In the genomic region with DNA sequence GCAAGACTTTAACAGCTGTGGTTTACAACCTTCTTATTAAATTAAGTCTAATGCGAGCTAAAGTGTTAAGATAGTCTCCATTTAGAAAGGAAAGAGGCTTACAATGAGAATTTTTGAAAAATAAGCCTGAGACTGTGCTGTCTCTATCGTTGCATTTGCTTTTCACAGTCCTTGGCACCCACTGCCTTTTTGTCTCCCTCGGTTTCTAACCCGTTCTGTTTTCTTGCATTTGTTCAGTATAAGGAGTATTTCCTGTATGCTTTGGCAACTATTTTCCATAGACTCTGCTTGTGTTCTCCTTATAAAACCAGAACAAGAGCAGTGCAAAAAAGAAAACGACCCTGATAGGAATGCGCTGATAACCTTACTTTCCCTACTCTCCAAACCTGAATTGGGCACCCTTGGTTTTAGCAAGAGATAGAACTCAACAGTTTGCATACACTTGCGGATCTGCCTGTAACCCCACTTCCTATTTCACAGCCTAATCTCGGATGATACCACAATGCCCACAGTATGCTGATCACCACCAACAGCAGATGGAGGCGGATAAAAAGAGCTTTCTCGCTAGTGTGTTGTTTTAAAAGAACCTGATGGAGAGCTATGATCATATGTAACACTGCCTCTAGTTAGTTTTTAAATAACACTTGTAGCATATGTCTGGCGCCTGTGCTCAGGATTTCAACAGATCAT, we compare ENCODE assay signal across 8 cellular contexts. TPM values are rescaled to one million over a fixed set of nuclear protein-coding genes. Genes with fewer than 3 reads are reported as not detected.
DNase-seq lines count a peak whose midpoint lies in the region; ATAC-seq and TF ChIP-seq lines count a peak whose summit lies in the region.

No MANE protein-coding gene starts in this region.

- H3K27me3 ChIP-seq in BJ (ENCODE audit: control insufficient read depth, insufficient read depth, low read length), result no peaks in the 10 kb centered on the region
- H3K27me3 ChIP-seq in Loucy (ENCODE audit: insufficient read depth, low read length, poor library complexity, severe bottlenecking), result no peaks in the 10 kb centered on the region
- no peaks in the 10 kb centered on the region for H3K27me3 ChIP-seq in iPS-20b (ENCODE audit: insufficient read depth, low read length)
- H3K27me3 ChIP-seq in subcutaneous abdominal adipose tissue (ENCODE audit: control insufficient read depth in 5 of 5, insufficient read depth in 4 of 5, low read length in 5 of 5), result no peaks in the 10 kb centered on the region

- peak overlapping the region; percentile 51 for H3K27ac Mint-ChIP-seq in activated naive CD8-positive, alpha-beta T cell

- POLR2A ChIA-PET in BJ (lab: Charles Lee), result interaction anchor here (0.6 kb wide), 1 partner anchor 74 kb away, joined by 4 read pairs; no protein-coding TSS in a partner anchor

- peaks cover 40% of the 10 kb centered on the region for H3K4me1 ChIP-seq in Loucy (ENCODE audit: insufficient read depth, low read length, poor library complexity, severe bottlenecking)
- H3K4me1 ChIP-seq in iPS-20b (ENCODE audit: insufficient read depth, low read length), result peaks cover 14% of the 10 kb centered on the region
- H3K4me1 ChIP-seq in subcutaneous abdominal adipose tissue (ENCODE audit: control insufficient read depth in 5 of 5, insufficient read depth in 5 of 5, low read length in 5 of 5), result peaks cover 5 to 39% (median 33%) of the 10 kb centered on the region in 5 donors

- no peaks in the 10 kb centered on the region for H3K36me3 Mint-ChIP-seq in activated naive CD8-positive, alpha-beta T cell

- no peaks in the 10 kb centered on the region for H3K9me3 Mint-ChIP-seq in activated naive CD8-positive, alpha-beta T cell (ENCODE audit: low read depth)

- TF ChIP-seq CTCF in BJ (IDR thresholded peaks at IDR 0.05; ENCODE audit: insufficient read depth, low read depth, low read length), result no peak
- no peak for TF ChIP-seq CTCF in Loucy (conservative IDR thresholded peaks at IDR 0.05; ENCODE audit: low read length)

- no peaks in the 10 kb centered on the region for H3K9me2 ChIP-seq in Loucy (replicated peaks; ENCODE audit: low read depth, low read length)

- peak overlapping the region; percentile 87 for H3K4me3 Mint-ChIP-seq in activated naive CD8-positive, alpha-beta T cell

- peak overlapping the region; percentile 93 for H2AFZ ChIP-seq in Loucy (ENCODE audit: low read length)

- CTCF ChIA-PET in BJ (lab: Yijun Ruan, JAX), result interaction anchor here (0.8 to 1.3 kb wide), 7 partner anchors 11 to 281 kb away, joined by 3 to 4 read pairs (median 3); no protein-coding TSS in a partner anchor

- peaks cover 28% of the 10 kb centered on the region for H3K79me2 ChIP-seq in Loucy (ENCODE audit: insufficient read depth, low read length)

- H3K27me3 Mint-ChIP-seq in activated naive CD8-positive, alpha-beta T cell, result no peaks in the 10 kb centered on the region

- no peak for TF ChIP-seq POLR2A in GM18505 (IDR thresholded peaks at IDR 0.05; ENCODE audit: borderline replicate concordance, extremely low read depth, insufficient read depth, insufficient read length)

- peaks cover 23% of the 10 kb centered on the region for H4K20me1 ChIP-seq in Loucy (ENCODE audit: insufficient read depth, low read length, poor library complexity, severe bottlenecking)

- peak overlapping the region; percentile 91 for H3K4me2 ChIP-seq in Loucy (ENCODE audit: low read depth, low read length, poor library complexity, severe bottlenecking)

- H3K9ac ChIP-seq in Loucy (ENCODE audit: low read depth, low read length, poor library complexity, severe bottlenecking) (peak overlapping the region; percentile 70), iPS-20b (ENCODE audit: low read depth, low read length) (no peak overlapping the region), subcutaneous abdominal adipose tissue (ENCODE audit: low read length in 5 of 5) (peak overlapping the region; percentile 53 to 93 (median 87))

- DNase-seq in BJ (ENCODE audit: low read depth), result no peak
- DNase-seq in NCI-H510A (lab: John Stamatoyannopoulos, UW), result no peak

- H3F3A ChIP-seq in Loucy (ENCODE audit: low read depth), result peaks cover 7% of the 10 kb centered on the region; the same call in 1 of the 2 replicates

- H3K36me3 ChIP-seq in BJ (ENCODE audit: control insufficient read depth, insufficient read depth, low read length) (no peaks in the 10 kb centered on the region), Loucy (ENCODE audit: insufficient read depth, low read length) (no peaks in the 10 kb centered on the region), iPS-20b (ENCODE audit: insufficient read depth, low read depth, low read length) (no peaks in the 10 kb centered on the region), subcutaneous abdominal adipose tissue (ENCODE audit: control insufficient read depth in 5 of 5, insufficient read depth in 5 of 5, low read length in 5 of 5) (no peaks in the 10 kb centered on the region)

- H3K27ac ChIP-seq in iPS-20b (ENCODE audit: low read length), result no peak overlapping the region
- peak overlapping the region; percentile 98 for H3K27ac ChIP-seq in subcutaneous abdominal adipose tissue (ENCODE audit: low read depth, low read length)

- ATAC-seq in GM18870 (IDR thresholded peaks at IDR 0.05; ENCODE audit: unreplicated experiment) (peak; percentile 41), GM18505 (IDR thresholded peaks at IDR 0.05; ENCODE audit: unreplicated experiment) (no peak)

- peaks cover 35% of the 10 kb centered on the region for H3K4me1 Mint-ChIP-seq in activated naive CD8-positive, alpha-beta T cell (ENCODE audit: low read depth)

- H3K4me3 ChIP-seq in BJ (ENCODE audit: low read depth, low read length) (peak overlapping the region; percentile 73), Loucy (ENCODE audit: low read length, poor library complexity, severe bottlenecking) (peak overlapping the region; percentile 93), iPS-20b (ENCODE audit: low read length) (peak overlapping the region; percentile 98), subcutaneous abdominal adipose tissue (ENCODE audit: low read depth in 1 of 5, low read length in 5 of 5) (peak overlapping the region; percentile 85 to 99 (median 91))

- H3K9me3 ChIP-seq in Loucy (ENCODE audit: insufficient read depth, low read depth, low read length) (no peaks in the 10 kb centered on the region), iPS-20b (ENCODE audit: insufficient read depth, low read depth, low read length) (no peaks in the 10 kb centered on the region), subcutaneous abdominal adipose tissue (ENCODE audit: control insufficient read depth in 5 of 5, low read length in 5 of 5) (no peaks in the 10 kb centered on the region)

RNA-seq across cellular contexts. Expression of gene ARHGAP12, which starts 1.5 kb away (rescaled TPM):
- 7.5 and 16.5 TPM in 2 replicates for polyA plus RNA-seq in BJ (2011; rRNA removed)
- polyA minus RNA-seq in BJ (2011; rRNA and poly(A)+ RNA removed), result 13.8 and 13.9 TPM in 2 replicates
